23 cellular contexts compared by ENCODE assay signal in the genomic region with DNA sequence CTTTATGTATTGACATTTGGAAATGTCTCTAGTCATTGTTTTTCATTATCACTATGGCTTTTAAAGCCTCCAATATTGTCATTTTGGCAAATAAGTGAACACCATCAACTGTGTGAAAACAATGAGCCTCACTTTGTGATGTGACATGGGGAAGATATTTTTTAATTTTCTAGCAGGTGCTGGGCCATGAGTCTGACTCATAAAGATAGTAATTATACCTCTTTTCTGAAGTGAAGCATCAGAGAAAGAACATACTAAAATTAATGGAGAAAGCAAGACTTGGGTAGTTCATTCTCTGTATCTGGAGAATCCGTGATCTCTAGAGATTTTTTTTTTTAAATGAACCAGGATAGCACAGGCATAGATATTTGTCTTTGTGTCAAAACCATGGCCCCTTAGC.
DNase-seq lines count a peak whose midpoint lies in the region; ATAC-seq and TF ChIP-seq lines count a peak whose summit lies in the region.
"Had no signal": no experiment of that assay in that cellular context is flagged by ENCODE, and none has a peak within 500 bp of the region (broad histone marks: within the 10 kb centered on the region; RNA-seq: fewer than 3 reads in every experiment).

No MANE protein-coding gene starts in this region.

- ATAC-seq in GM18508 (IDR thresholded peaks at IDR 0.05; ENCODE audit: insufficient read depth, unreplicated experiment) (peak; percentile 38), GM19463 (IDR thresholded peaks at IDR 0.05; ENCODE audit: unreplicated experiment) (peak; percentile 50), HG02938 (IDR thresholded peaks at IDR 0.05; ENCODE audit: unreplicated experiment) (peak; percentile 71)
- ATAC-seq: HepG2, PC-3, T-cell had no signal

- no peaks in the 10 kb centered on the region for H4K20me1 ChIP-seq in OCI-LY3 (ENCODE audit: insufficient read depth, low read length)

- no peaks in the 10 kb centered on the region for H3K79me2 ChIP-seq in OCI-LY3 (ENCODE audit: low read length)
- H3K79me2 ChIP-seq: hepatocyte had no signal

- peaks cover 17% of the 10 kb centered on the region for H3K36me3 ChIP-seq in OCI-LY3 (replicated peaks; ENCODE audit: low read depth, low read length)
- H3K36me3 ChIP-seq in BE2C: no peaks in the 10 kb centered on the region
- H3K36me3 ChIP-seq: thoracic aorta had no signal

- DNase-seq in KBM-7 (no peak), caudate nucleus (lab: John Stamatoyannopoulos, UW) (no peak), H4 (ENCODE audit: low spot score) (no peak), BE2C (no peak)
- DNase-seq: activated CD4-positive, alpha-beta T cell treated with anti-CD3 and anti-CD28 coated beads, Interleukin-2, amount 10 ng/mL, durations not matched to agents 24 days and 14 days; activated effector memory CD4-positive, alpha-beta T cell treated with Interleukin-2 at 50 U/mL for 16 hours; CD4-positive, alpha-beta T cell; dermis blood vessel endothelial cell; foreskin fibroblast; HCEC 1CT; NCI-H1417 treated with DMSO at 0.1 percent for 48 hours; NCI-H748 treated with DMSO at 0.1 percent for 48 hours; PC-3; SIG-M5; T-cell had no signal

- in situ Hi-C loops in KBM-7 (cut with MboI; ENCODE audit: low pct_unique_long_range_greater_than_20kb, low sequenced_read_pairs): no loop called here

- H3K9me3 ChIP-seq in OCI-LY3 (ENCODE audit: insufficient read depth, low read length) (no peaks in the 10 kb centered on the region), BE2C (no peaks in the 10 kb centered on the region)
- H3K9me3 ChIP-seq: thoracic aorta had no signal

- H2AFZ ChIP-seq in OCI-LY3 (ENCODE audit: low read depth, low read length): no peak overlapping the region
- H2AFZ ChIP-seq: hepatocyte had no signal

- H3K27ac ChIP-seq in OCI-LY3 (ENCODE audit: low read length) (peak overlapping the region; percentile 96), caudate nucleus (ENCODE audit: low read depth, low read length) (no peak overlapping the region)
- H3K27ac ChIP-seq: epithelial cell of prostate, hepatocyte, thoracic aorta had no signal

- H3K27me3 ChIP-seq in OCI-LY3 (ENCODE audit: low read depth, low read length) (no peaks in the 10 kb centered on the region), BE2C (no peaks in the 10 kb centered on the region)
- H3K27me3 ChIP-seq: hepatocyte had no signal

- H3K4me1 ChIP-seq in OCI-LY3 (ENCODE audit: low read length): peaks cover 68% of the 10 kb centered on the region
- H3K4me1 ChIP-seq in BE2C: no peaks in the 10 kb centered on the region

- TF ChIP-seq CTCF in OCI-LY3 (IDR thresholded peaks at IDR 0.05; ENCODE audit: low read depth, low read length) (no peak), BE2C (IDR thresholded peaks at IDR 0.05; ENCODE audit: low read depth, low read length) (no peak)

- H3K9ac ChIP-seq in OCI-LY3 (ENCODE audit: low read length): peak overlapping the region; percentile 90

- H3K4me3 ChIP-seq in OCI-LY3 (ENCODE audit: low read length) (peak overlapping the region; percentile 68), BE2C (ENCODE audit: low read depth, low read length) (no peak overlapping the region)
- H3K4me3 ChIP-seq: hepatocyte, thoracic aorta had no signal

- peak overlapping the region; percentile 81 for H3K4me2 ChIP-seq in OCI-LY3 (ENCODE audit: low read length)
- H3K4me2 ChIP-seq: hepatocyte had no signal
